ENCODE assay signal across 15 cellular contexts in genomic region chr1:183589384-183589783, GRCh38. TPM values are rescaled to one million over a fixed set of nuclear protein-coding genes. Genes with fewer than 3 reads are reported as not detected.
DNase-seq lines count a peak whose midpoint lies in the region; ATAC-seq and TF ChIP-seq lines count a peak whose summit lies in the region.
"Had no signal": no experiment of that assay in that cellular context is flagged by ENCODE, and none has a peak within 500 bp of the region (broad histone marks: within the 10 kb centered on the region; RNA-seq: fewer than 3 reads in every experiment).

No MANE protein-coding gene starts in this region.

- CTCF ChIA-PET in activated CD4-positive, alpha-beta T cell treated with anti-CD3 and anti-CD28 coated beads, Interleukin-2, amount 10 ng/mL, durations not matched to agents 7 days and 5 days (lab: Charles Lee): interaction anchor here (0.8 to 1.8 kb wide), 3 partner anchors 11 to 43 kb away, joined by 4 read pairs; no protein-coding TSS in a partner anchor

- H3K27ac ChIP-seq in MM.1S (ENCODE audit: low read length): peak overlapping the region; percentile 91; the same call in 1 of the 2 replicates
- H3K27ac ChIP-seq in coronary artery: peak overlapping the region in 1 of 2 donors; percentile 77
- H3K27ac ChIP-seq: thyroid gland, VCaP had no signal

- peaks cover 52% of the 10 kb centered on the region for H3K4me1 Mint-ChIP-seq in activated CD4-positive, alpha-beta T cell treated with anti-CD3 and anti-CD28 coated beads, Interleukin-2, amount 10 ng/mL, durations not matched to agents 7 days and 5 days
- peaks cover 49 to 75% of the 10 kb centered on the region in 2 donors for H3K4me1 Mint-ChIP-seq in stimulated activated naive B cell treated with anti-CD40 and anti-IgM and Interleukin-4, amounts not matched to agents 10 μg/mL and 1 μg/mL and 100 μg/mL, for 72 hours
- H3K4me1 Mint-ChIP-seq: brain had no signal

- peaks cover 5% of the 10 kb centered on the region for H3K27me3 Mint-ChIP-seq in activated CD4-positive, alpha-beta T cell treated with anti-CD3 and anti-CD28 coated beads, Interleukin-2, amount 10 ng/mL, durations not matched to agents 7 days and 5 days
- H3K27me3 Mint-ChIP-seq in stimulated activated naive B cell treated with anti-CD40 and anti-IgM and Interleukin-4, amounts not matched to agents 10 μg/mL and 1 μg/mL and 100 μg/mL, for 72 hours: no peaks in the 10 kb centered on the region
- H3K27me3 Mint-ChIP-seq: brain had no signal

- H3K27me3 ChIP-seq in MM.1S (replicated peaks; ENCODE audit: insufficient read depth, low read length): no peaks in the 10 kb centered on the region
- H3K27me3 ChIP-seq: thyroid gland had no signal

- ATAC-seq in stimulated activated naive B cell treated with anti-CD40 and anti-IgM and Interleukin-4, amounts not matched to agents 10 μg/mL and 1 μg/mL and 100 μg/mL, for 72 hours (replicated peaks): no peak
- ATAC-seq in sciatic nerve: no peak

- peak overlapping the region; percentile 81 for H2AFZ ChIP-seq in MM.1S (ENCODE audit: low read length)

- H3K4me3 Mint-ChIP-seq in activated CD4-positive, alpha-beta T cell treated with anti-CD3 and anti-CD28 coated beads, Interleukin-2, amount 10 ng/mL, durations not matched to agents 7 days and 5 days: peak overlapping the region; percentile 71
- H3K4me3 Mint-ChIP-seq in stimulated activated naive B cell treated with anti-CD40 and anti-IgM and Interleukin-4, amounts not matched to agents 10 μg/mL and 1 μg/mL and 100 μg/mL, for 72 hours: peak overlapping the region; percentile 88 to 91
- H3K4me3 Mint-ChIP-seq: brain, nephron progenitor cell had no signal

- peaks cover 11% of the 10 kb centered on the region for H3K36me3 Mint-ChIP-seq in activated CD4-positive, alpha-beta T cell treated with anti-CD3 and anti-CD28 coated beads, Interleukin-2, amount 10 ng/mL, durations not matched to agents 7 days and 5 days (ENCODE audit: low read depth)
- peaks cover 20 to 32% of the 10 kb centered on the region in 2 donors for H3K36me3 Mint-ChIP-seq in stimulated activated naive B cell treated with anti-CD40 and anti-IgM and Interleukin-4, amounts not matched to agents 10 μg/mL and 1 μg/mL and 100 μg/mL, for 72 hours
- H3K36me3 Mint-ChIP-seq: brain had no signal

- no peaks in the 10 kb centered on the region for H3K9me2 ChIP-seq in MM.1S (replicated peaks; ENCODE audit: insufficient read depth, low read length)

- H3K4me1 ChIP-seq in MM.1S (ENCODE audit: low read length): peaks cover 42% of the 10 kb centered on the region
- H3K4me1 ChIP-seq: thyroid gland had no signal

- H3K9me3 Mint-ChIP-seq in activated CD4-positive, alpha-beta T cell treated with anti-CD3 and anti-CD28 coated beads, Interleukin-2, amount 10 ng/mL, durations not matched to agents 7 days and 5 days: no peaks in the 10 kb centered on the region
- peaks cover 0 to 6% of the 10 kb centered on the region in 2 donors for H3K9me3 Mint-ChIP-seq in stimulated activated naive B cell treated with anti-CD40 and anti-IgM and Interleukin-4, amounts not matched to agents 10 μg/mL and 1 μg/mL and 100 μg/mL, for 72 hours
- H3K9me3 Mint-ChIP-seq: brain, nephron progenitor cell had no signal

- DNase-seq in activated CD4-positive, alpha-beta T cell treated with anti-CD3 and anti-CD28 coated beads, Interleukin-2, amount 10 ng/mL, durations not matched to agents 7 days and 5 days: no peak
- DNase-seq in activated CD4-positive, alpha-beta T cell treated with anti-CD3 and anti-CD28 coated beads, Interleukin-2, amount 50 U/mL, for 48 hours: no peak
- DNase-seq in MM.1S (no peak), coronary artery (ENCODE audit: low spot score) (no peak), sciatic nerve (ENCODE audit: low spot score) (no peak), HUDEP-2 (lab: John Stamatoyannopoulos, UW; ENCODE audit: unreplicated experiment in 76 of 76) (no peak), NCI-H2029 (lab: John Stamatoyannopoulos, UW) (no peak)
- DNase-seq in stimulated activated naive B cell treated with anti-CD40 and anti-IgM and Interleukin-4, amounts not matched to agents 10 μg/mL and 1 μg/mL and 100 μg/mL, for 72 hours: no peak
- DNase-seq: KG1; NCI-H1694; nephron progenitor cell; NK-92 treated with Interleukin-12 subunit alpha and Interleukin-12 subunit beta, amount 100 ng/mL, for 24 hours; thyroid gland had no signal

- TF ChIP-seq CTCF in MM.1S (IDR thresholded peaks at IDR 0.05; ENCODE audit: low read length): no peak
- TF ChIP-seq CTCF in coronary artery (IDR thresholded peaks at IDR 0.05): no peak

- H3K36me3 ChIP-seq in MM.1S (replicated peaks; ENCODE audit: insufficient read depth, low read length): no peaks in the 10 kb centered on the region
- H3K36me3 ChIP-seq: thyroid gland had no signal

- no peaks in the 10 kb centered on the region for H3K9me3 ChIP-seq in MM.1S (replicated peaks; ENCODE audit: insufficient read depth, low read length)
- H3K9me3 ChIP-seq: thyroid gland had no signal

- H3K27ac Mint-ChIP-seq in activated CD4-positive, alpha-beta T cell treated with anti-CD3 and anti-CD28 coated beads, Interleukin-2, amount 10 ng/mL, durations not matched to agents 7 days and 5 days: peak overlapping the region; percentile 93
- H3K27ac Mint-ChIP-seq in stimulated activated naive B cell treated with anti-CD40 and anti-IgM and Interleukin-4, amounts not matched to agents 10 μg/mL and 1 μg/mL and 100 μg/mL, for 72 hours: peak overlapping the region; percentile 96
- H3K27ac Mint-ChIP-seq: brain, nephron progenitor cell had no signal

- H3K4me3 ChIP-seq in MM.1S (ENCODE audit: low read length) (peak overlapping the region; percentile 61), coronary artery (peak overlapping the region; percentile 28)
- H3K4me3 ChIP-seq: thyroid gland had no signal

- peaks cover 8% of the 10 kb centered on the region for H3K79me2 ChIP-seq in MM.1S (ENCODE audit: low read length)

- peak overlapping the region; percentile 92 for H3K4me2 ChIP-seq in MM.1S (ENCODE audit: low read depth, low read length)

- peaks cover 24% of the 10 kb centered on the region for H3F3A ChIP-seq in MM.1S (ENCODE audit: insufficient read depth, low read length)

- H4K20me1 ChIP-seq in MM.1S (ENCODE audit: insufficient read depth, low read length): no peaks in the 10 kb centered on the region

- H3K9ac ChIP-seq in MM.1S (ENCODE audit: low read length): peak overlapping the region; percentile 66; the same call in 1 of the 2 replicates

- intact Hi-C loops in sciatic nerve (cut with DNase I): no loop called here

- POLR2A ChIA-PET in activated CD4-positive, alpha-beta T cell treated with anti-CD3 and anti-CD28 coated beads, Interleukin-2, amount 10 ng/mL, durations not matched to agents 7 days and 5 days (lab: Charles Lee): interaction anchor here (0.5 kb wide), 1 partner anchor 11 kb away, joined by 4 read pairs; no protein-coding TSS in a partner anchor

RNA-seq across cellular contexts. Expression of gene NCF2, which starts 0.9 kb away (rescaled TPM):
- total RNA-seq in activated CD4-positive, alpha-beta T cell treated with anti-CD3 and anti-CD28 coated beads, Interleukin-2, amount 10 ng/mL, durations not matched to agents 7 days and 5 days: 10 to 100 TPM; 15.3 to 15.8 TPM
- total RNA-seq in sciatic nerve: 29.6 TPM

RNA-seq across cellular contexts. Expression of gene ARPC5, which starts 46.2 kb away (rescaled TPM):
- total RNA-seq in activated CD4-positive, alpha-beta T cell treated with anti-CD3 and anti-CD28 coated beads, Interleukin-2, amount 10 ng/mL, durations not matched to agents 7 days and 5 days: 100 to 1,000 TPM; 257 to 273 TPM
- total RNA-seq in sciatic nerve: 142 TPM
